Comparison of ENCODE assay signal across 1 cellular context in the genomic region with DNA sequence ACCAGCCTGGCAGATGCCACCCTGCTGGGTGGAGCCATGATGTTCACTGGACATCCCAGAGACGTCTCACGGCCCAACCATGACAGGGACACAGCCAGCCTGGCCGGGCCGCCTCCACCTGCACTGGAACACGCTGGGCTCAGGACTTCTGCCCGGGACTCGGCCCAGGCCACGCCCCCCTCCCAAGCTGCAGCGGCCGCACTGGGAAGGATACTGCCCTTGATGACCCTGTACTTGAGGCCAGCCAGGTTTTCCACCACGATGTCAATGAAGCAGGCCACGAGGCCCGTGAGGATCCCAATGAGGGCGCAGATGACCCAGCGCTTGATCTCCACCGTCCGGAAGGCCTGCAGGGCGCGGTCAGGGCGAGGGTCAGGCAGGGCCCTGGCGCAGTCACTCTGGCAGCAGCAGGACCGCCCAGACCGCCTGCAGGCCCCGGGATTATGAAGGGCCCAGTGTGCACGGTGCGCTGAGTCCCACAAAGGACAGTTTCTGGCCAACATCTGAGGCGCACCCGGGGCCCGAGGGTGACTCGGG.
TF ChIP-seq lines count a peak whose summit lies in the region.

No MANE protein-coding gene starts in this region.

TF ChIP-seq in HepG2, 621 proteins besides CTCF, POLR2A, EP300 and RAD21:
- TF ChIP-seq HNRNPUL1 (IDR thresholded peaks at IDR 0.05; ENCODE audit: low read depth, low read length) (no peak), SRSF1 (optimal IDR thresholded peaks at IDR 0.05; ENCODE audit: low read depth, low read length) (no peak), ZBTB20 (CRISPR knock-in tag; IDR thresholded peaks at IDR 0.05; ENCODE audit: borderline replicate concordance, low read depth) (no peak), ZNF501 (CRISPR knock-in tag; IDR thresholded peaks at IDR 0.05) (no peak), ZFX (CRISPR knock-in tag; IDR thresholded peaks at IDR 0.05; ENCODE audit: low read depth) (no peak), ZFP62 (CRISPR knock-in tag; IDR thresholded peaks at IDR 0.05) (no peak), TMF1 (CRISPR knock-in tag; IDR thresholded peaks at IDR 0.05; ENCODE audit: low read depth) (no peak), KDM5A (IDR thresholded peaks at IDR 0.05; ENCODE audit: borderline replicate concordance, low read length) (no peak), RBFOX2 (IDR thresholded peaks at IDR 0.05; ENCODE audit: low read depth, low read length) (0 out of 2 replicates have a peak, but pooled peaks have one; percentile 22), ZNF746 (CRISPR knock-in tag; IDR thresholded peaks at IDR 0.05) (no peak), AGO2 (optimal IDR thresholded peaks at IDR 0.05; ENCODE audit: low read depth, low read length) (peak; percentile 39)
- TF ChIP-seq, protein P1, sequence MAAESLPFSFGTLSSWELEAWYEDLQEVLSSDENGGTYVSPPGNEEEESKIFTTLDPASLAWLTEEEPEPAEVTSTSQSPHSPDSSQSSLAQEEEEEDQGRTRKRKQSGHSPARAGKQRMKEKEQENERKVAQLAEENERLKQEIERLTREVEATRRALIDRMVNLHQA (CRISPR knock-in tag; IDR thresholded peaks at IDR 0.05): no peak
- TF ChIP-seq, protein P2, sequence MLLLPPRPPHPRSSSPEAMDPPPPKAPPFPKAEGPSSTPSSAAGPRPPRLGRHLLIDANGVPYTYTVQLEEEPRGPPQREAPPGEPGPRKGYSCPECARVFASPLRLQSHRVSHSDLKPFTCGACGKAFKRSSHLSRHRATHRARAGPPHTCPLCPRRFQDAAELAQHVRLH (CRISPR knock-in tag; IDR thresholded peaks at IDR 0.05; ENCODE audit: borderline replicate concordance, low read depth): no peak
- TF ChIP-seq, protein P3, sequence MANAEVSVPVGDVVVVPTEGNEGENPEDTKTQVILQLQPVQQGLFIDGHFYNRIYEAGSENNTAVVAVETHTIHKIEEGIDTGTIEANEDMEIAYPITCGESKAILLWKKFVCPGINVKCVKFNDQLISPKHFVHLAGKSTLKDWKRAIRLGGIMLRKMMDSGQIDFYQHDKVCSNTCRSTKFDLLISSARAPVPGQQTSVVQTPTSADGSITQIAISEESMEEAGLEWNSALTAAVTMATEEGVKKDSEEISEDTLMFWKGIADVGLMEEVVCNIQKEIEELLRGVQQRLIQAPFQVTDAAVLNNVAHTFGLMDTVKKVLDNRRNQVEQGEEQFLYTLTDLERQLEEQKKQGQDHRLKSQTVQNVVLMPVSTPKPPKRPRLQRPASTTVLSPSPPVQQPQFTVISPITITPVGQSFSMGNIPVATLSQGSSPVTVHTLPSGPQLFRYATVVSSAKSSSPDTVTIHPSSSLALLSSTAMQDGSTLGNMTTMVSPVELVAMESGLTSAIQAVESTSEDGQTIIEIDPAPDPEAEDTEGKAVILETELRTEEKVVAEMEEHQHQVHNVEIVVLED (CRISPR knock-in tag; IDR thresholded peaks at IDR 0.05; ENCODE audit: borderline replicate concordance): no peak
- TF ChIP-seq, protein P4, sequence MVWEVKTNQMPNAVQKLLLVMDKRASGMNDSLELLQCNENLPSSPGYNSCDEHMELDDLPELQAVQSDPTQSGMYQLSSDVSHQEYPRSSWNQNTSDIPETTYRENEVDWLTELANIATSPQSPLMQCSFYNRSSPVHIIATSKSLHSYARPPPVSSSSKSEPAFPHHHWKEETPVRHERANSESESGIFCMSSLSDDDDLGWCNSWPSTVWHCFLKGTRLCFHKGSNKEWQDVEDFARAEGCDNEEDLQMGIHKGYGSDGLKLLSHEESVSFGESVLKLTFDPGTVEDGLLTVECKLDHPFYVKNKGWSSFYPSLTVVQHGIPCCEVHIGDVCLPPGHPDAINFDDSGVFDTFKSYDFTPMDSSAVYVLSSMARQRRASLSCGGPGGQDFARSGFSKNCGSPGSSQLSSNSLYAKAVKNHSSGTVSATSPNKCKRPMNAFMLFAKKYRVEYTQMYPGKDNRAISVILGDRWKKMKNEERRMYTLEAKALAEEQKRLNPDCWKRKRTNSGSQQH (CRISPR knock-in tag; IDR thresholded peaks at IDR 0.05; ENCODE audit: low read depth): no peak
- TF ChIP-seq, protein P5, sequence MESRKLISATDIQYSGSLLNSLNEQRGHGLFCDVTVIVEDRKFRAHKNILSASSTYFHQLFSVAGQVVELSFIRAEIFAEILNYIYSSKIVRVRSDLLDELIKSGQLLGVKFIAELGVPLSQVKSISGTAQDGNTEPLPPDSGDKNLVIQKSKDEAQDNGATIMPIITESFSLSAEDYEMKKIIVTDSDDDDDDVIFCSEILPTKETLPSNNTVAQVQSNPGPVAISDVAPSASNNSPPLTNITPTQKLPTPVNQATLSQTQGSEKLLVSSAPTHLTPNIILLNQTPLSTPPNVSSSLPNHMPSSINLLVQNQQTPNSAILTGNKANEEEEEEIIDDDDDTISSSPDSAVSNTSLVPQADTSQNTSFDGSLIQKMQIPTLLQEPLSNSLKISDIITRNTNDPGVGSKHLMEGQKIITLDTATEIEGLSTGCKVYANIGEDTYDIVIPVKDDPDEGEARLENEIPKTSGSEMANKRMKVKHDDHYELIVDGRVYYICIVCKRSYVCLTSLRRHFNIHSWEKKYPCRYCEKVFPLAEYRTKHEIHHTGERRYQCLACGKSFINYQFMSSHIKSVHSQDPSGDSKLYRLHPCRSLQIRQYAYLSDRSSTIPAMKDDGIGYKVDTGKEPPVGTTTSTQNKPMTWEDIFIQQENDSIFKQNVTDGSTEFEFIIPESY (CRISPR knock-in tag; IDR thresholded peaks at IDR 0.05): no peak
TF ChIP-seq in HepG2: peak in this region for 2.
